In genomic region chr6:19841181-19841580, GRCh38 we compare ENCODE assay signal across 17 cellular contexts. TPM values are rescaled to one million over a fixed set of nuclear protein-coding genes. Genes with fewer than 3 reads are reported as not detected.
DNase-seq lines count a peak whose midpoint lies in the region; ATAC-seq, FAIRE-seq and TF ChIP-seq lines count a peak whose summit lies in the region.
"Had no signal": no experiment of that assay in that cellular context is flagged by ENCODE, and none has a peak within 500 bp of the region (broad histone marks: within the 10 kb centered on the region; RNA-seq: fewer than 3 reads in every experiment).

No MANE protein-coding gene starts in this region.

- TF ChIP-seq CTCF in WTC11 (IDR thresholded peaks at IDR 0.05) (no peak), kidney (IDR thresholded peaks at IDR 0.05; ENCODE audit: borderline replicate concordance, extremely low read depth, insufficient read depth) (no peak), uterus (IDR thresholded peaks at IDR 0.05) (no peak), omental fat pad (IDR thresholded peaks at IDR 0.05) (no peak)

- ATAC-seq in WTC11 (no peak), T-helper 17 cell (no peak), omental fat pad (ENCODE audit: low FRiP score) (no peak)
- ATAC-seq: stimulated activated effector memory CD8-positive, alpha-beta T cell treated with anti-CD3 and anti-CD28 coated beads, Interleukin-12 subunit alpha, Interleukin-12 subunit beta, amount 100 ng/mL, for 72 hours; upper lobe of right lung had no signal

- no peak overlapping the region for H3K9ac ChIP-seq in kidney (ENCODE audit: low read length in 2 of 2)
- H3K9ac ChIP-seq: parathyroid adenoma had no signal

- H3K4me3 Mint-ChIP-seq in WTC11: no peak overlapping the region
- no peak overlapping the region for H3K4me3 Mint-ChIP-seq in T-helper 17 cell
- H3K4me3 Mint-ChIP-seq: activated naive CD4-positive, alpha-beta T cell treated with anti-CD3 and anti-CD28 coated beads, Interleukin-2, amount 50 U/mL, for 24 hours; central memory CD8-positive, alpha-beta T cell; stimulated activated effector memory CD8-positive, alpha-beta T cell treated with anti-CD3 and anti-CD28 coated beads, Interleukin-12 subunit alpha, Interleukin-12 subunit beta, amount 100 ng/mL, for 72 hours had no signal

- no peaks in the 10 kb centered on the region for H3K9me3 Mint-ChIP-seq in WTC11
- H3K9me3 Mint-ChIP-seq: activated naive CD4-positive, alpha-beta T cell treated with anti-CD3 and anti-CD28 coated beads, Interleukin-2, amount 50 U/mL, for 24 hours; central memory CD8-positive, alpha-beta T cell; stimulated activated effector memory CD8-positive, alpha-beta T cell treated with anti-CD3 and anti-CD28 coated beads, Interleukin-12 subunit alpha, Interleukin-12 subunit beta, amount 100 ng/mL, for 72 hours had no signal

- H3K27ac ChIP-seq in kidney (ENCODE audit: low read depth in 2 of 2, low read length in 2 of 2) (no peak overlapping the region), uterus (peak overlapping the region; percentile 5 to 24)
- H3K27ac ChIP-seq: parathyroid adenoma, upper lobe of right lung had no signal

- FAIRE-seq in kidney (lab: Jason Lieb, UNC): no peak
- FAIRE-seq: small intestine had no signal

- H3K4me3 ChIP-seq in kidney (ENCODE audit: low read length in 2 of 2) (peak overlapping the region; percentile 9 to 86), uterus (no peak overlapping the region)

- CTCF ChIA-PET in WTC11 (lab: Charles Lee): no interaction called here

- H3K36me3 ChIP-seq in kidney (ENCODE audit: control insufficient read depth in 1 of 2, insufficient read depth in 2 of 2, low read length in 2 of 2) (no peaks in the 10 kb centered on the region), uterus (no peaks in the 10 kb centered on the region)
- H3K36me3 ChIP-seq: upper lobe of right lung had no signal

- H3K9me3 ChIP-seq in kidney (ENCODE audit: control insufficient read depth in 1 of 2, low read length in 2 of 2) (no peaks in the 10 kb centered on the region), uterus (no peaks in the 10 kb centered on the region), T-helper 17 cell (ENCODE audit: control insufficient read depth, low read length, poor library complexity, severe bottlenecking) (no peaks in the 10 kb centered on the region)
- H3K9me3 ChIP-seq: upper lobe of right lung had no signal

- POLR2A ChIA-PET in WTC11 (lab: Charles Lee): no interaction called here

- DNase-seq in NCI-H82 (lab: John Stamatoyannopoulos, UW) (peak; percentile 22), NCI-H82 treated with DMSO at 0.1 percent for 48 hours (lab: John Stamatoyannopoulos, UW; ENCODE audit: unreplicated experiment) (no peak), WTC11 (ENCODE audit: low spot score) (no peak), kidney (no peak), uterus (no peak), RPMI8226 (no peak), T-helper 17 cell (no peak), omental fat pad (ENCODE audit: low spot score) (no peak)
- DNase-seq: activated CD4-positive, alpha-beta T cell treated with anti-CD3 and anti-CD28 coated beads, Interleukin-2, amount 50 U/mL, for 1 hour; Calu3; Right ventricle myocardium superior; small intestine; upper lobe of right lung had no signal

- H3K36me3 Mint-ChIP-seq in WTC11: no peaks in the 10 kb centered on the region
- no peaks in the 10 kb centered on the region for H3K36me3 Mint-ChIP-seq in T-helper 17 cell (ENCODE audit: low read depth)
- H3K36me3 Mint-ChIP-seq: activated naive CD4-positive, alpha-beta T cell treated with anti-CD3 and anti-CD28 coated beads, Interleukin-2, amount 50 U/mL, for 24 hours; stimulated activated effector memory CD8-positive, alpha-beta T cell treated with anti-CD3 and anti-CD28 coated beads, Interleukin-12 subunit alpha, Interleukin-12 subunit beta, amount 100 ng/mL, for 72 hours had no signal

- TF ChIP-seq POLR2A in uterus (IDR thresholded peaks at IDR 0.05): no peak

- H3K27ac Mint-ChIP-seq in WTC11 (no peak overlapping the region), T-helper 17 cell (no peak overlapping the region)
- H3K27ac Mint-ChIP-seq: activated naive CD4-positive, alpha-beta T cell treated with anti-CD3 and anti-CD28 coated beads, Interleukin-2, amount 50 U/mL, for 24 hours; stimulated activated effector memory CD8-positive, alpha-beta T cell treated with anti-CD3 and anti-CD28 coated beads, Interleukin-12 subunit alpha, Interleukin-12 subunit beta, amount 100 ng/mL, for 72 hours had no signal

- H3K4me1 ChIP-seq in kidney (ENCODE audit: control insufficient read depth in 1 of 2, insufficient read depth in 1 of 2, low read depth in 1 of 2, low read length in 2 of 2) (peaks cover 0 to 5% of the 10 kb centered on the region in 2 donors), uterus (no peaks in the 10 kb centered on the region)
- H3K4me1 ChIP-seq: parathyroid adenoma had no signal

- H3K4me1 Mint-ChIP-seq in WTC11: peaks cover 47% of the 10 kb centered on the region
- peaks cover 3% of the 10 kb centered on the region for H3K4me1 Mint-ChIP-seq in T-helper 17 cell
- H3K4me1 Mint-ChIP-seq: activated naive CD4-positive, alpha-beta T cell treated with anti-CD3 and anti-CD28 coated beads, Interleukin-2, amount 50 U/mL, for 24 hours; central memory CD8-positive, alpha-beta T cell; stimulated activated effector memory CD8-positive, alpha-beta T cell treated with anti-CD3 and anti-CD28 coated beads, Interleukin-12 subunit alpha, Interleukin-12 subunit beta, amount 100 ng/mL, for 72 hours had no signal

- intact Hi-C loops in kidney (cut with DNase I): no loop called here
- intact Hi-C loops in uterus (cut with DNase I; ENCODE audit: low total_unique reads): no loop called here

- H3K27me3 Mint-ChIP-seq in WTC11 (ENCODE audit: low read depth) (peaks cover 26% of the 10 kb centered on the region), T-helper 17 cell (peaks cover 47% of the 10 kb centered on the region)

- no peaks in the 10 kb centered on the region for H3K27me3 ChIP-seq in uterus

TF ChIP-seq in WTC11, 78 proteins besides CTCF, POLR2A, EP300 and RAD21:
- no peak for TF ChIP-seq ZNF219 (CRISPR knock-in tag; IDR thresholded peaks at IDR 0.05; ENCODE audit: borderline replicate concordance)
- TF ChIP-seq HMGA2 (CRISPR knock-in tag; IDR thresholded peaks at IDR 0.05): 0 out of 2 replicates have a peak, but pooled peaks have one; percentile 4
- TF ChIP-seq CREB1 (CRISPR knock-in tag; IDR thresholded peaks at IDR 0.05): no peak

RNA-seq across cellular contexts. Expression of gene ID4, which starts 4.0 kb away (rescaled TPM):
- total RNA-seq in WTC11 (2021): 4.5 to 9.3 TPM (median 8.8 TPM) in 3 replicates
- total RNA-seq in kidney: 60.4 TPM
- 17.9 TPM for polyA plus RNA-seq in kidney (ENCODE audit: insufficient read depth, low read depth, low replicate concordance)
- 100 to 1,000 TPM in 1 of 4 donors, 10 to 100 TPM in 3; 29.2 to 147 (median 57.5) TPM for total RNA-seq in uterus
- not detected for total RNA-seq in T-helper 17 cell
- total RNA-seq in omental fat pad: 100 to 1,000 TPM in 2 of 4 donors, 10 to 100 TPM in 1, 1 to 10 TPM in 1; 8.5 to 184 (median 82.1) TPM

Comparison
In these comparisons a context has a peak if more than half of its experiments do, and no peak if none do; other contexts are left out.
1. H3K27ac ChIP-seq: peak in uterus (2 of 2); none in kidney (0 of 2).
2. H3K4me3 ChIP-seq: peak in kidney (2 of 2); none in uterus (0 of 2).